Comparison of ENCODE assay signal across 1 cellular context in the genomic region with DNA sequence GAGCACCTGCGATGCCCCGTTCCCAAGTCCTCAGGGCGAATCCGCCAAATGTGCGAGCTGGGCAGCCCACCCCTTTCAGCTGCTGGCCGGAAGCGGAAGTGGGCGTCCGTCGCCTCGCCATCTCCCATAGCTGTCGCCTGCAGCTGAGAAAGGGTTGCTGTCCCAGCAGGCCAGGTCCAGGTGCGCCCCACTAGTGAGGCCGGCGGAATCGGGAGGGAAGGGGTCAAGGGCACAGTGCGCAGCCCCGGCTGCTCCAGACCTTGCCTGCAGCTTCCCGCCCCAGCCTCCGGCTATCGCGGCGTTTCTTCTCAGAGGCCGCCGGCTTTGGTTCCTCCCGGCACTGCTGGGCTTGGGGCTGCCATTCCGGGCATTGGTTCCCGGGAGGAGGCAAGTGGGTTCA.
TF ChIP-seq lines count a peak whose summit lies in the region.

Gene ZNF177, plus strand, starts transcription at position 109 of the 400 bp plus-strand sequence. CDS start 15,299 bp downstream, outside the sequence.

TF ChIP-seq in GM23338, 12 proteins besides CTCF, POLR2A, EP300 and RAD21 (continued from another document):
- TF ChIP-seq, protein P1, sequence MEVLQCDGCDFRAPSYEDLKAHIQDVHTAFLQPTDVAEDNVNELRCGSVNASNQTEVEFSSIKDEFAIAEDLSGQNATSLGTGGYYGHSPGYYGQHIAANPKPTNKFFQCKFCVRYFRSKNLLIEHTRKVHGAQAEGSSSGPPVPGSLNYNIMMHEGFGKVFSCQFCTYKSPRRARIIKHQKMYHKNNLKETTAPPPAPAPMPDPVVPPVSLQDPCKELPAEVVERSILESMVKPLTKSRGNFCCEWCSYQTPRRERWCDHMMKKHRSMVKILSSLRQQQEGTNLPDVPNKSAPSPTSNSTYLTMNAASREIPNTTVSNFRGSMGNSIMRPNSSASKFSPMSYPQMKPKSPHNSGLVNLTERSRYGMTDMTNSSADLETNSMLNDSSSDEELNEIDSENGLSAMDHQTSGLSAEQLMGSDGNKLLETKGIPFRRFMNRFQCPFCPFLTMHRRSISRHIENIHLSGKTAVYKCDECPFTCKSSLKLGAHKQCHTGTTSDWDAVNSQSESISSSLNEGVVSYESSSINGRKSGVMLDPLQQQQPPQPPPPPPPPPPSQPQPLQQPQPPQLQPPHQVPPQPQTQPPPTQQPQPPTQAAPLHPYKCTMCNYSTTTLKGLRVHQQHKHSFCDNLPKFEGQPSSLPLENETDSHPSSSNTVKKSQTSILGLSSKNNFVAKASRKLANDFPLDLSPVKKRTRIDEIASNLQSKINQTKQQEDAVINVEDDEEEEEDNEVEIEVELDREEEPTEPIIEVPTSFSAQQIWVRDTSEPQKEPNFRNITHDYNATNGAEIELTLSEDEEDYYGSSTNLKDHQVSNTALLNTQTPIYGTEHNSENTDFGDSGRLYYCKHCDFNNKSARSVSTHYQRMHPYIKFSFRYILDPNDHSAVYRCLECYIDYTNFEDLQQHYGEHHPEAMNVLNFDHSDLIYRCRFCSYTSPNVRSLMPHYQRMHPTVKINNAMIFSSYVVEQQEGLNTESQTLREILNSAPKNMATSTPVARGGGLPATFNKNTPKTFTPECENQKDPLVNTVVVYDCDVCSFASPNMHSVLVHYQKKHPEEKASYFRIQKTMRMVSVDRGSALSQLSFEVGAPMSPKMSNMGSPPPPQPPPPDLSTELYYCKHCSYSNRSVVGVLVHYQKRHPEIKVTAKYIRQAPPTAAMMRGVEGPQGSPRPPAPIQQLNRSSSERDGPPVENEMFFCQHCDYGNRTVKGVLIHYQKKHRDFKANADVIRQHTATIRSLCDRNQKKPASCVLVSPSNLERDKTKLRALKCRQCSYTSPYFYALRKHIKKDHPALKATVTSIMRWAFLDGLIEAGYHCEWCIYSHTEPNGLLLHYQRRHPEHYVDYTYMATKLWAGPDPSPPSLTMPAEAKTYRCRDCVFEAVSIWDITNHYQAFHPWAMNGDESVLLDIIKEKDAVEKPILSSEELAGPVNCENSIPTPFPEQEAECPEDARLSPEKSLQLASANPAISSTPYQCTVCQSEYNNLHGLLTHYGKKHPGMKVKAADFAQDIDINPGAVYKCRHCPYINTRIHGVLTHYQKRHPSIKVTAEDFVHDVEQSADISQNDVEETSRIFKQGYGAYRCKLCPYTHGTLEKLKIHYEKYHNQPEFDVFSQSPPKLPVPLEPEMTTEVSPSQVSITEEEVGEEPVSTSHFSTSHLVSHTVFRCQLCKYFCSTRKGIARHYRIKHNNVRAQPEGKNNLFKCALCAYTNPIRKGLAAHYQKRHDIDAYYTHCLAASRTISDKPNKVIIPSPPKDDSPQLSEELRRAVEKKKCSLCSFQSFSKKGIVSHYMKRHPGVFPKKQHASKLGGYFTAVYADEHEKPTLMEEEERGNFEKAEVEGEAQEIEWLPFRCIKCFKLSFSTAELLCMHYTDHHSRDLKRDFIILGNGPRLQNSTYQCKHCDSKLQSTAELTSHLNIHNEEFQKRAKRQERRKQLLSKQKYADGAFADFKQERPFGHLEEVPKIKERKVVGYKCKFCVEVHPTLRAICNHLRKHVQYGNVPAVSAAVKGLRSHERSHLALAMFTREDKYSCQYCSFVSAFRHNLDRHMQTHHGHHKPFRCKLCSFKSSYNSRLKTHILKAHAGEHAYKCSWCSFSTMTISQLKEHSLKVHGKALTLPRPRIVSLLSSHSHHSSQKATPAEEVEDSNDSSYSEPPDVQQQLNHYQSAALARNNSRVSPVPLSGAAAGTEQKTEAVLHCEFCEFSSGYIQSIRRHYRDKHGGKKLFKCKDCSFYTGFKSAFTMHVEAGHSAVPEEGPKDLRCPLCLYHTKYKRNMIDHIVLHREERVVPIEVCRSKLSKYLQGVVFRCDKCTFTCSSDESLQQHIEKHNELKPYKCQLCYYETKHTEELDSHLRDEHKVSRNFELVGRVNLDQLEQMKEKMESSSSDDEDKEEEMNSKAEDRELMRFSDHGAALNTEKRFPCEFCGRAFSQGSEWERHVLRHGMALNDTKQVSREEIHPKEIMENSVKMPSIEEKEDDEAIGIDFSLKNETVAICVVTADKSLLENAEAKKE (CRISPR knock-in tag; IDR thresholded peaks at IDR 0.05), result no peak
